Comparison of ENCODE assay signal across 1 cellular context in genomic region chr17:4942760-4943508, GRCh38.
TF ChIP-seq lines count a peak whose summit lies in the region.

No MANE protein-coding gene starts in this region.

TF ChIP-seq in GM23338, 12 proteins besides CTCF, POLR2A, EP300 and RAD21 (continued from another document):
- no peak for TF ChIP-seq ZNF462 (CRISPR knock-in tag; IDR thresholded peaks at IDR 0.05)
